In the genomic region with DNA sequence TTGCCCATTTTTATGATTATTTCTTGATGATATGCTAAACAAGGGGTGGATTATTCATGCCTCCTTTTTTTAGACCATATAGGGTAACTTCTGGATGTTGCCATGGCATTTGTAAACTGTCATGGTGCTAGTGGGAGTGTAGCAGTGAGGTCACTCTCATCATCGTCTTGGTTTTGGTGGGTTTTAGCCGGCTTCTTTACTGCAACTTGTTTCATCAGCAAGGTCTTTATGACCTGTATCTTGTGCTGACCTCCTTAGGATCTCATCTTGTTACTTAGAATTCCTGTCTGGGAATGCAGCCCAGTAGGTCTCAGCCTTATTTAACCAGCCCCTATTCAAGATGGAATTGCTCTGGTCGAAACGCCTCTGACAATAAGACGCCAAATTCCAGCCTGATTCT, we compare ENCODE assay signal across 11 cellular contexts. TPM values are rescaled to one million over a fixed set of nuclear protein-coding genes. Genes with fewer than 3 reads are reported as not detected.
DNase-seq lines count a peak whose midpoint lies in the region; ATAC-seq, FAIRE-seq and TF ChIP-seq lines count a peak whose summit lies in the region.
"Not testable (repeated sequence)": the region's sequence is repeated elsewhere in the genome, so short reads cannot be mapped to it uniquely, and the experiment has no call there.
"Had no signal": no experiment of that assay in that cellular context is flagged by ENCODE, and none has a peak within 500 bp of the region (broad histone marks: within the 10 kb centered on the region; RNA-seq: fewer than 3 reads in every experiment).

No MANE protein-coding gene starts in this region.

- H3K4ac ChIP-seq in H9 (ENCODE audit: low read depth, low read length); mesendoderm (ENCODE audit: low read depth, low read length): not testable (repeated sequence)

- not testable (repeated sequence) for H3T11ph ChIP-seq in H9 (ENCODE audit: low read length)

- not testable (repeated sequence) for H3K9me1 ChIP-seq in K562 (ENCODE audit: control insufficient read depth, insufficient read depth, low read length)

- not testable (repeated sequence) for H4K91ac ChIP-seq in H9 (ENCODE audit: insufficient read length, low read depth, low read length)

- not testable (repeated sequence) for H2AFZ ChIP-seq in H9 (ENCODE audit: low read length); K562 (ENCODE audit: low read depth, low read length); neural progenitor cell (replicated peaks)

- H3K4me1 ChIP-seq in H9 (ENCODE audit: insufficient read depth, low read length); mesendoderm (ENCODE audit: control insufficient read depth, low read depth, low read length); neural progenitor cell: not testable (repeated sequence)
- H3K4me1 ChIP-seq in K562 (replicated peaks in 1 of 2; ENCODE audit: control insufficient read depth in 2 of 2, insufficient read depth in 2 of 2, low read length in 2 of 2): peaks cover 28 to 31% of the 10 kb centered on the region in 2 experiments

- FAIRE-seq in K562 (lab: Jason Lieb, UNC): not testable (repeated sequence)

- not testable (repeated sequence) for H3K9ac ChIP-seq in H9 (ENCODE audit: extremely low read depth, insufficient read length, low read length); K562 (ENCODE audit: insufficient read depth in 1 of 2, low read depth in 2 of 2, low read length in 2 of 2); mesendoderm (ENCODE audit: low read length); neural progenitor cell

- not testable (repeated sequence) for H3K56ac ChIP-seq in H9 (ENCODE audit: insufficient read length, low read depth, low read length); mesendoderm (ENCODE audit: low read length)

- H2BK15ac ChIP-seq in H9 (ENCODE audit: low read depth, low read length); mesendoderm (replicated peaks; ENCODE audit: low read depth): not testable (repeated sequence)

- H4K20me1 ChIP-seq in H9 (ENCODE audit: control insufficient read depth, insufficient read depth, insufficient read length); K562 (replicated peaks; ENCODE audit: control insufficient read depth, insufficient read depth, low read length); neural progenitor cell (ENCODE audit: low read depth): not testable (repeated sequence)

- not testable (repeated sequence) for H3K27me3 Mint-ChIP-seq in H9 (ENCODE audit: low read depth); neural progenitor cell (ENCODE audit: insufficient read depth, low read depth)

- not testable (repeated sequence) for H3K79me1 ChIP-seq in H9 (ENCODE audit: insufficient read depth, low read depth, low read length, poor library complexity, severe bottlenecking); mesendoderm (ENCODE audit: low read length)

- peaks cover 13% of the 10 kb centered on the region for H3F3A ChIP-seq in neural progenitor cell (ENCODE audit: low read depth)

- TF ChIP-seq CTCF in H9 (conservative IDR thresholded peaks at IDR 0.05); K562 (IDR thresholded peaks at IDR 0.05 in 2 of 3, conservative IDR thresholded peaks at IDR 0.05 in 1 of 3; ENCODE audit: insufficient read depth in 2 of 3, low read depth in 1 of 3, low read length in 3 of 3); neural progenitor cell (IDR thresholded peaks at IDR 0.05): not testable (repeated sequence)

- not testable (repeated sequence) for H3K79me2 ChIP-seq in H9 (ENCODE audit: insufficient read depth, low read length)
- H3K79me2 ChIP-seq in K562 (ENCODE audit: control insufficient read depth, insufficient read depth, low read length) (peaks cover 21% of the 10 kb centered on the region), mesendoderm (ENCODE audit: control insufficient read depth, insufficient read depth, low read length) (peaks cover 11% of the 10 kb centered on the region), neural progenitor cell (ENCODE audit: low read depth) (peaks cover 11% of the 10 kb centered on the region)

- not testable (repeated sequence) for ATAC-seq in K562

- H3K4me2 ChIP-seq in H9 (ENCODE audit: insufficient read depth, insufficient read length, low read length); K562 (ENCODE audit: insufficient read depth, low read length); mesendoderm (ENCODE audit: low read length); neural progenitor cell: not testable (repeated sequence)

- H3K27ac ChIP-seq in H9 (ENCODE audit: insufficient read length, low read depth, low read length); K562 (ENCODE audit: extremely low read depth, low read depth, low read length); mesendoderm (ENCODE audit: low read depth, low read length); neural progenitor cell: not testable (repeated sequence)
- H3K27ac ChIP-seq in caudate nucleus (ENCODE audit: low read depth, low read length): peak overlapping the region; percentile 58

- TF ChIP-seq EP300 in K562 (IDR thresholded peaks at IDR 0.05; ENCODE audit: low read length): not testable (repeated sequence)

- TF ChIP-seq RAD21 in K562 (CRISPR knock-in tag; conservative IDR thresholded peaks at IDR 0.05 in 1 of 2, IDR thresholded peaks at IDR 0.05 in 1 of 2): not testable (repeated sequence)

- H3K23me2 ChIP-seq in H9 (ENCODE audit: insufficient read length, low read depth, low read length, poor library complexity, severe bottlenecking): peaks cover 13% of the 10 kb centered on the region

- H3K36me3 ChIP-seq in K562 (ENCODE audit: control insufficient read depth, insufficient read depth, low read length); mesendoderm (ENCODE audit: control insufficient read depth, insufficient read depth, low read length); neural progenitor cell: not testable (repeated sequence)

- H3K14ac ChIP-seq in H9 (ENCODE audit: insufficient read depth, low read length): not testable (repeated sequence)

- in situ Hi-C loops in K562 (cut with MboI): not testable (repeated sequence)

- not testable (repeated sequence) for H3K9me3 ChIP-seq in H9 (ENCODE audit: control insufficient read depth, low read depth, low read length); K562 (replicated peaks; ENCODE audit: control insufficient read depth, insufficient read depth, low read depth, low read length); neural progenitor cell (ENCODE audit: low read depth)

- BruUV-seq in K562 (replicated peaks; lab: Mats Ljungman, UMichigan): not testable (repeated sequence)

- WGBS in H9 (ENCODE audit: extremely low coverage, insufficient read length, low lambda C conversion rate): no CpG with 5 or more reads among the region's 5 CpGs
- 63% methylated on average over 5 of the region's 5 CpGs for WGBS in K562 (ENCODE audit: insufficient coverage, low coverage, missing lambda C conversion rate)
- WGBS in mesendoderm (ENCODE audit: extremely low coverage, insufficient coverage, low lambda C conversion rate): no CpG with 5 or more reads among the region's 5 CpGs

- H3K4me1 Mint-ChIP-seq in H9: peaks cover 28 to 36% of the 10 kb centered on the region in 2 experiments
- H3K4me1 Mint-ChIP-seq in neural progenitor cell: peaks cover 27% of the 10 kb centered on the region

- H2BK20ac ChIP-seq in H9 (ENCODE audit: low read depth, low read length, poor library complexity, severe bottlenecking): not testable (repeated sequence)

- not testable (repeated sequence) for H3K23ac ChIP-seq in H9 (ENCODE audit: insufficient read length, low read depth, low read length); mesendoderm (ENCODE audit: low read length)

- not testable (repeated sequence) for H3K27me3 ChIP-seq in H9 (ENCODE audit: insufficient read depth, low read length); K562 (ENCODE audit: control insufficient read depth in 2 of 2, insufficient read depth in 2 of 2, low read length in 2 of 2); mesendoderm (ENCODE audit: insufficient read depth, low read length, poor library complexity); neural progenitor cell

- not testable (repeated sequence) for H3K4me3 ChIP-seq in K562; mesendoderm (ENCODE audit: low read length); neural progenitor cell

- POLR2A ChIA-PET in K562 (lab: Yijun Ruan, JAX): not testable (repeated sequence)

- not testable (repeated sequence) for H4K5ac ChIP-seq in H9 (ENCODE audit: insufficient read length, low read depth, low read length); mesendoderm (ENCODE audit: low read length)

- not testable (repeated sequence) for H2BK12ac ChIP-seq in H9 (ENCODE audit: insufficient read length, low read depth, low read length)

- H3K27ac Mint-ChIP-seq in H9 (peak overlapping the region; percentile 17 to 74 (median 44); a peak in 4 of 7 replicates), neural progenitor cell (peak overlapping the region; percentile 81)

- DNase-seq in H9; K562 (ENCODE audit: extremely low read depth in 1 of 4, low spot score in 3 of 4); caudate nucleus (lab: John Stamatoyannopoulos, UW); neural progenitor cell (ENCODE audit: low spot score): not testable (repeated sequence)
- peak; percentile 63 for DNase-seq in mesendoderm

- CTCF ChIA-PET in K562 (lab: Yijun Ruan, JAX; ENCODE audit: low intra/inter-chr PET ratio): not testable (repeated sequence)

- intact Hi-C loops in K562 (cut with micrococcal nuclease): not testable (repeated sequence)

- not testable (repeated sequence) for H2BK5ac ChIP-seq in H9 (ENCODE audit: insufficient read length, low read length); mesendoderm (ENCODE audit: low read length)

- H3K18ac ChIP-seq in H9 (ENCODE audit: insufficient read length, low read depth, low read length); mesendoderm (ENCODE audit: low read length): not testable (repeated sequence)

- H3K9me3 Mint-ChIP-seq in H9, neural progenitor cell: not testable (repeated sequence)

- H2AK5ac ChIP-seq in H9 (ENCODE audit: insufficient read length, low read length); mesendoderm (ENCODE audit: low read length): not testable (repeated sequence)

- not testable (repeated sequence) for H4K8ac ChIP-seq in H9 (replicated peaks; ENCODE audit: insufficient read length, low read depth, low read length); mesendoderm (ENCODE audit: low read depth, low read length)

- not testable (repeated sequence) for TF ChIP-seq POLR2A in K562 (conservative IDR thresholded peaks at IDR 0.05)

- H3K4me3 Mint-ChIP-seq in H9, neural progenitor cell: not testable (repeated sequence)

- not testable (repeated sequence) for H2BK120ac ChIP-seq in H9 (ENCODE audit: low read depth, low read length, poor library complexity, severe bottlenecking); mesendoderm (ENCODE audit: low read depth, low read length)

- H3K36me3 Mint-ChIP-seq in H9 (ENCODE audit: insufficient read depth in 1 of 3, low read depth in 3 of 3); neural progenitor cell: not testable (repeated sequence)

RNA-seq across cellular contexts. Expression of gene PSRC1, which starts 3.8 kb away (rescaled TPM):
- 60.3 and 63.0 TPM in 2 replicates for total RNA-seq in H9 (2021)
- 69.7 and 109 TPM in 2 replicates for total RNA-seq in K562 (2011; cell fraction: chromatin; rRNA removed; ENCODE audit: low replicate concordance)
- total RNA-seq in K562 (2011; cell fraction: nucleolus; rRNA removed): 85.4 and 86.3 TPM in 2 replicates
- 66.2 and 83.3 TPM in 2 replicates for total RNA-seq in K562 (2011; cell fraction: nucleoplasm; rRNA removed)
- total RNA-seq in K562 (2014; rRNA removed): 52.2 and 64.0 TPM in 2 replicates
- total RNA-seq in K562 (2014; rRNA removed; fragmentation: Illumina TruSeq; extraction: Trizol): 27.9 and 28.7 TPM in 2 replicates
- total RNA-seq in K562 (2015; rRNA removed; fragmentation: Illumina TruSeq; extraction: Trizol): 34.7 and 37.0 TPM in 2 replicates
- total RNA-seq in K562 (2021): 51.8 and 55.4 TPM in 2 replicates
- 39.3 and 59.5 TPM in 2 replicates for polyA plus RNA-seq in K562 (2011; rRNA removed)
- polyA plus RNA-seq in K562 (2011; cell fraction: cytosol; rRNA removed): 40.2 and 44.2 TPM in 2 replicates
- polyA plus RNA-seq in K562 (2011; cell fraction: nucleus; rRNA removed): 225 and 272 TPM in 2 replicates
- polyA plus RNA-seq in K562 (2012): 43.7 and 45.1 TPM in 2 replicates
- polyA plus RNA-seq in K562 (2014; fragmentation: Illumina TruSeq; extraction: Trizol): 41.8 and 49.7 TPM in 2 replicates
- 1 to 10 TPM; 6.5 to 7.9 TPM for polyA plus RNA-seq in K562 (2014; fragmentation: Nextera tagmentation; extraction: Ambion mirVana)
- 56.1 and 65.2 TPM in 2 replicates for polyA plus RNA-seq in K562 (2014; rRNA removed)
- 16.7 and 17.2 TPM in 2 replicates for polyA minus RNA-seq in K562 (2011; rRNA and poly(A)+ RNA removed)
- polyA minus RNA-seq in K562 (2011; cell fraction: cytosol; rRNA and poly(A)+ RNA removed): 15.9 and 17.8 TPM in 2 replicates
- polyA minus RNA-seq in K562 (2011; cell fraction: nucleus; rRNA and poly(A)+ RNA removed): 23.6 and 43.5 TPM in 2 replicates
- 57.7 TPM for polyA plus RNA-seq in mesendoderm (2013, experiment 1 of 2)
- 61.1 TPM for polyA plus RNA-seq in mesendoderm (2013, experiment 2 of 2)
- 78.1 and 134 TPM in 2 replicates for total RNA-seq in neural progenitor cell (ENCODE audit: low replicate concordance)

RNA-seq across cellular contexts. Expression of gene MYBPHL, which starts 20.0 kb away (rescaled TPM):
- total RNA-seq in H9 (2021) (0.59 and 1.1 TPM in 2 replicates), K562 (2014; rRNA removed) (0.49 and 0.50 TPM in 2 replicates), K562 (2014; rRNA removed; fragmentation: Illumina TruSeq; extraction: Trizol) (0.33 and 0.57 TPM in 2 replicates), K562 (2015; rRNA removed; fragmentation: Illumina TruSeq; extraction: Trizol) (0.15 and 0.22 TPM in 2 replicates), K562 (2021) (0.34 and 0.66 TPM in 2 replicates), neural progenitor cell (ENCODE audit: low replicate concordance) (not detected in 2 replicates)
- total RNA-seq in K562 (2011; cell fraction: chromatin; rRNA removed; ENCODE audit: low replicate concordance): 1.2 and 1.7 TPM in 2 replicates
- 1.2 TPM in 2 replicates for total RNA-seq in K562 (2011; cell fraction: nucleolus; rRNA removed)
- 1.5 TPM in 1 of 2 replicates, not detected in the other for total RNA-seq in K562 (2011; cell fraction: nucleoplasm; rRNA removed)
- polyA plus RNA-seq in K562 (2011; rRNA removed) (0.60 and 1.9 TPM in 2 replicates), K562 (2014; fragmentation: Illumina TruSeq; extraction: Trizol) (0.22 and 0.36 TPM in 2 replicates), K562 (2014; fragmentation: Nextera tagmentation; extraction: Ambion mirVana) (under 1 TPM; 0.20 TPM), K562 (2014; rRNA removed) (0.08 and 0.45 TPM in 2 replicates)
- 0.52 and 2.6 TPM in 2 replicates for polyA plus RNA-seq in K562 (2011; cell fraction: cytosol; rRNA removed)
- polyA plus RNA-seq in K562 (2011; cell fraction: nucleus; rRNA removed): 0.73 and 4.1 TPM in 2 replicates
- 0.08 and 0.36 TPM in 2 replicates for polyA plus RNA-seq in K562 (2012)
- polyA minus RNA-seq in K562 (2011; rRNA and poly(A)+ RNA removed): 0.42 and 0.74 TPM in 2 replicates
- polyA minus RNA-seq in K562 (2011; cell fraction: cytosol; rRNA and poly(A)+ RNA removed): 0.57 TPM in 1 of 2 replicates, not detected in the other
- polyA minus RNA-seq in K562 (2011; cell fraction: nucleus; rRNA and poly(A)+ RNA removed): 0.56 and 0.67 TPM in 2 replicates
- polyA plus RNA-seq in mesendoderm (2013, experiment 1 of 2): 0.17 TPM
- polyA plus RNA-seq in mesendoderm (2013, experiment 2 of 2): 0.21 TPM
- total RNA-seq: A673; CD4-positive, alpha-beta memory T cell; CD4-positive, CD25-positive, alpha-beta regulatory T cell; CD8-positive, alpha-beta memory T cell; Daoy had no signal
- polyA plus RNA-seq: AG04450; CD4-positive, alpha-beta memory T cell; CD4-positive, CD25-positive, alpha-beta regulatory T cell; CD8-positive, alpha-beta memory T cell had no signal

RNA-seq across cellular contexts. Expression of gene CELSR2, which starts 37.4 kb away (rescaled TPM):
- total RNA-seq in H9 (2021): 26.7 and 29.2 TPM in 2 replicates
- 44.8 and 129 TPM in 2 replicates for total RNA-seq in K562 (2011; cell fraction: chromatin; rRNA removed; ENCODE audit: low replicate concordance)
- total RNA-seq in K562 (2011; cell fraction: nucleolus; rRNA removed): 69.9 and 80.7 TPM in 2 replicates
- total RNA-seq in K562 (2011; cell fraction: nucleoplasm; rRNA removed): 57.7 and 69.2 TPM in 2 replicates
- 4.1 and 5.9 TPM in 2 replicates for total RNA-seq in K562 (2014; rRNA removed)
- 2.7 and 3.0 TPM in 2 replicates for total RNA-seq in K562 (2014; rRNA removed; fragmentation: Illumina TruSeq; extraction: Trizol)
- total RNA-seq in K562 (2015; rRNA removed; fragmentation: Illumina TruSeq; extraction: Trizol): 4.2 and 5.0 TPM in 2 replicates
- total RNA-seq in K562 (2021): 19.1 and 21.9 TPM in 2 replicates
- 7.2 and 8.2 TPM in 2 replicates for polyA plus RNA-seq in K562 (2011; rRNA removed)
- 8.3 and 12.6 TPM in 2 replicates for polyA plus RNA-seq in K562 (2011; cell fraction: cytosol; rRNA removed)
- 38.5 and 63.5 TPM in 2 replicates for polyA plus RNA-seq in K562 (2011; cell fraction: nucleus; rRNA removed)
- 15.6 and 17.8 TPM in 2 replicates for polyA plus RNA-seq in K562 (2012)
- 14.1 and 15.3 TPM in 2 replicates for polyA plus RNA-seq in K562 (2014; fragmentation: Illumina TruSeq; extraction: Trizol)
- under 1 TPM; 0.31 to 0.86 TPM for polyA plus RNA-seq in K562 (2014; fragmentation: Nextera tagmentation; extraction: Ambion mirVana)
- 9.0 and 10.2 TPM in 2 replicates for polyA plus RNA-seq in K562 (2014; rRNA removed)
- 14.3 and 24.2 TPM in 2 replicates for polyA minus RNA-seq in K562 (2011; rRNA and poly(A)+ RNA removed)
- polyA minus RNA-seq in K562 (2011; cell fraction: cytosol; rRNA and poly(A)+ RNA removed): 23.8 and 25.3 TPM in 2 replicates
- polyA minus RNA-seq in K562 (2011; cell fraction: nucleus; rRNA and poly(A)+ RNA removed): 31.9 and 33.1 TPM in 2 replicates
- polyA plus RNA-seq in mesendoderm (2013, experiment 1 of 2): 2.9 TPM
- 2.9 TPM for polyA plus RNA-seq in mesendoderm (2013, experiment 2 of 2)
- 11.1 and 26.5 TPM in 2 replicates for total RNA-seq in neural progenitor cell (ENCODE audit: low replicate concordance)
